ENCODE assay signal across 30 cellular contexts in genomic region chr7:29363636-29364425, GRCh38.
"Had no signal": no experiment of that assay in that cellular context is flagged by ENCODE, and none has a peak within 500 bp of the region (broad histone marks: within the 10 kb centered on the region; RNA-seq: fewer than 3 reads in every experiment).

No MANE protein-coding gene starts in this region.

- H3K4me3 ChIP-seq: gastroesophageal sphincter, heart left ventricle, hepatocyte, left lung, ovary, psoas muscle, skin epidermis, spleen, testis, tibial artery, upper lobe of left lung had no signal

- H3K36me3 ChIP-seq: gastroesophageal sphincter, left lung, ovary, spleen, tibial artery, upper lobe of left lung had no signal

- H3K4me3 Mint-ChIP-seq: immature natural killer cell; natural killer cell; stimulated activated memory B cell treated with anti-CD40 and anti-IgM and Interleukin-4, amounts not matched to agents 10 μg/mL and 1 μg/mL and 100 μg/mL, for 72 hours had no signal

- H3K36me3 Mint-ChIP-seq: natural killer cell; stimulated activated memory B cell treated with anti-CD40 and anti-IgM and Interleukin-4, amounts not matched to agents 10 μg/mL and 1 μg/mL and 100 μg/mL, for 72 hours had no signal

- H3K27me3 Mint-ChIP-seq: stimulated activated memory B cell treated with anti-CD40 and anti-IgM and Interleukin-4, amounts not matched to agents 10 μg/mL and 1 μg/mL and 100 μg/mL, for 72 hours had no signal

- H3K4me1 ChIP-seq: gastroesophageal sphincter, left lung, psoas muscle, spleen, testis, tibial artery, upper lobe of left lung had no signal

- ATAC-seq: esophagus mucosa; gastroesophageal sphincter; heart left ventricle; left lung; natural killer cell; psoas muscle; right cardiac atrium; stimulated activated memory B cell treated with anti-CD40 and anti-IgM and Interleukin-4, amounts not matched to agents 10 μg/mL and 1 μg/mL and 100 μg/mL, for 72 hours; stimulated activated naive CD8-positive, alpha-beta T cell treated with anti-CD3 and anti-CD28 coated beads, Interleukin-15, Interleukin-2, amounts not matched to agents 100 U/mL and 50 U/mL, for 24 hours had no signal

- H3K27ac Mint-ChIP-seq: immature natural killer cell; natural killer cell; stimulated activated memory B cell treated with anti-CD40 and anti-IgM and Interleukin-4, amounts not matched to agents 10 μg/mL and 1 μg/mL and 100 μg/mL, for 72 hours had no signal

- H3K27me3 ChIP-seq: gastroesophageal sphincter, heart left ventricle, hepatocyte, left lung, ovary, spleen, testis, tibial artery, upper lobe of left lung had no signal

- H3K27ac ChIP-seq: epithelial cell of prostate, gastroesophageal sphincter, heart left ventricle, hepatocyte, left lung, ovary, psoas muscle, skin epidermis, spleen, testis, tibial artery, upper lobe of left lung had no signal

- H2AFZ ChIP-seq: hepatocyte had no signal

- FAIRE-seq: urothelium cell line had no signal

- H3K9me3 Mint-ChIP-seq: immature natural killer cell; natural killer cell; stimulated activated memory B cell treated with anti-CD40 and anti-IgM and Interleukin-4, amounts not matched to agents 10 μg/mL and 1 μg/mL and 100 μg/mL, for 72 hours had no signal

- H3K79me2 ChIP-seq: hepatocyte had no signal

- H3K9me3 ChIP-seq: gastroesophageal sphincter, heart left ventricle, left lung, ovary, psoas muscle, spleen, testis, tibial artery, upper lobe of left lung had no signal

- H3K4me2 ChIP-seq: hepatocyte had no signal

- H3K4me1 Mint-ChIP-seq: immature natural killer cell; natural killer cell; stimulated activated memory B cell treated with anti-CD40 and anti-IgM and Interleukin-4, amounts not matched to agents 10 μg/mL and 1 μg/mL and 100 μg/mL, for 72 hours had no signal

- DNase-seq: cerebellar nuclear complex; cortex of kidney; effector CD4-positive, alpha-beta T cell; foreskin fibroblast; heart left ventricle; immature natural killer cell; islet precursor cell; left lung; mesendoderm; midbrain; natural killer cell; occipital lobe; ovary; posterior cingulate gyrus; psoas muscle; right cardiac atrium; spleen; stimulated activated CD4-positive, alpha-beta T cell treated with anti-CD3 and anti-CD28 coated beads, Interleukin-4, amount 100 ng/mL, for 4 hours; stimulated activated naive CD8-positive, alpha-beta T cell treated with anti-CD3 and anti-CD28 coated beads, Interleukin-15, Interleukin-2, amounts not matched to agents 100 U/mL and 50 U/mL, for 24 hours; substantia nigra; testis; tibial artery; upper lobe of left lung had no signal
